18 cellular contexts compared by ENCODE assay signal in genomic region chrX:45815389-45815788, GRCh38.
"Had no signal": no experiment of that assay in that cellular context is flagged by ENCODE, and none has a peak within 500 bp of the region (broad histone marks: within the 10 kb centered on the region; RNA-seq: fewer than 3 reads in every experiment).

No MANE protein-coding gene starts in this region.

- H3K27ac Mint-ChIP-seq: T-helper 1 cell treated with Interleukin-12 subunit alpha and Interleukin-12 subunit beta and Interleukin-4 antibody, amounts not matched to agents 30 μg/mL and 1 μg/mL, for 36 hours had no signal

- ATAC-seq: left cardiac atrium; naive thymus-derived CD4-positive, alpha-beta T cell; psoas muscle; right cardiac atrium; upper lobe of right lung had no signal

- DNase-seq: activated CD4-positive, alpha-beta T cell treated with anti-CD3 and anti-CD28 coated beads for 1 hour; activated CD8-positive, alpha-beta memory T cell treated with anti-CD3 and anti-CD28 coated beads for 24 hours; activated effector memory CD4-positive, alpha-beta T cell treated with anti-CD3 and anti-CD28 coated beads, Interleukin-2, amount 50 U/mL, for 16 hours; cerebellar nuclear complex; cortex of kidney; erythroblast; foreskin melanocyte; glutamatergic neuron; hippocampal formation; left cardiac atrium; mesenchymal stem cell; naive thymus-derived CD4-positive, alpha-beta T cell; ovary; psoas muscle; right cardiac atrium; SIG-M5; upper lobe of right lung had no signal

- H3K9me3 Mint-ChIP-seq: naive thymus-derived CD4-positive, alpha-beta T cell; T-helper 1 cell treated with Interleukin-12 subunit alpha and Interleukin-12 subunit beta and Interleukin-4 antibody, amounts not matched to agents 30 μg/mL and 1 μg/mL, for 36 hours had no signal

- H3K27me3 Mint-ChIP-seq: naive thymus-derived CD4-positive, alpha-beta T cell had no signal

- H3K4me3 Mint-ChIP-seq: naive thymus-derived CD4-positive, alpha-beta T cell; T-helper 1 cell treated with Interleukin-12 subunit alpha and Interleukin-12 subunit beta and Interleukin-4 antibody, amounts not matched to agents 30 μg/mL and 1 μg/mL, for 36 hours had no signal
